ENCODE assay signal across 9 cellular contexts in the genomic region with DNA sequence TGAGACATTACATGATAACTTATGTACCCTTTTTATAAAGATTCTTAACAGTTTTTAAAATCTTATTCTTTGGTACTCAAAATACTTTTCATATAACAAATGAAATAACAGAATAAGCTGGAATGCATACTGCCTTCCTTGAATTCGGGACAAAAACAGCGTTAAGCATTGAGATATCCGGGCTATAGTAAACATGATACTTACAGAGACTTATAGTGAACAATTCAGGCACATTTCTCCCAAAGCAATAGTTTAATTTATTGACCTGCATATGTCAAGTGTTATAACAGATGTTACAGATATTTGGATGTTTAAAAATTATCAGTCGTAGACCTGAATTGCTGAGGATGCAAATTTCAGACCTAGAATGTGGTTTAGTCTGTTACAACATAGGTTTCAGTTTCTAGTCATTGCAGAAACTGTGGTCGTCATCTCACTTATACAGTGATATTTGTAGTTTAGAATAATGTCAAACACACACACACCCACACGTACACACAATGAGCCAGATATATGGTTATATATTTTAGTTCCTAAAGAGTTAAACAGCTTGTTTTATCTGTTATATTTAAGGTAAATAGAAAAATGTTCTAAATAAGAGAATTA.
DNase-seq lines count a peak whose midpoint lies in the region; ATAC-seq lines count a peak whose summit lies in the region.
"Had no signal": no experiment of that assay in that cellular context is flagged by ENCODE, and none has a peak within 500 bp of the region (broad histone marks: within the 10 kb centered on the region; RNA-seq: fewer than 3 reads in every experiment).

No MANE protein-coding gene starts in this region.

- H3K9me3 ChIP-seq in naive thymus-derived CD4-positive, alpha-beta T cell (ENCODE audit: control insufficient read depth in 2 of 3, low read length in 3 of 3), result no peaks in the 10 kb centered on the region

- H3K36me3 Mint-ChIP-seq in naive thymus-derived CD4-positive, alpha-beta T cell, result peaks cover 0 to 24% (median 21%) of the 10 kb centered on the region in 5 donors

- POLR2A ChIA-PET in naive thymus-derived CD4-positive, alpha-beta T cell (lab: Charles Lee), result no interaction called here

- no peak overlapping the region for H3K4me3 ChIP-seq in naive thymus-derived CD4-positive, alpha-beta T cell (ENCODE audit: low read length)

- intact Hi-C loops in naive thymus-derived CD4-positive, alpha-beta T cell (cut with micrococcal nuclease), result loop anchor here in 1 of 2 donors (5.0 kb wide), 1 partner anchor 145 kb away; no protein-coding TSS in a partner anchor

- in situ Hi-C loops in SK-MEL-5 (cut with HindIII; ENCODE audit: low pct_unique_long_range_greater_than_20kb, low sequenced_read_pairs), result no loop called here

- no peaks in the 10 kb centered on the region for H3K4me1 ChIP-seq in naive thymus-derived CD4-positive, alpha-beta T cell (ENCODE audit: control insufficient read depth in 2 of 2, insufficient read depth in 2 of 2, low read length in 2 of 2)

- peaks cover 0 to 2% (median 0%) of the 10 kb centered on the region in 11 donors for H3K9me3 Mint-ChIP-seq in naive thymus-derived CD4-positive, alpha-beta T cell

- no peaks in the 10 kb centered on the region for H3K27me3 ChIP-seq in naive thymus-derived CD4-positive, alpha-beta T cell (ENCODE audit: control insufficient read depth in 2 of 2, insufficient read depth in 2 of 2, low read length in 2 of 2)

- H3K4me3 Mint-ChIP-seq in naive thymus-derived CD4-positive, alpha-beta T cell, result peak overlapping the region in 2 of 10 donors; percentile 45 to 73

- H3K36me3 ChIP-seq in naive thymus-derived CD4-positive, alpha-beta T cell (ENCODE audit: control insufficient read depth in 2 of 3, insufficient read depth in 3 of 3, low read length in 3 of 3), result no peaks in the 10 kb centered on the region

- H3K27ac ChIP-seq in naive thymus-derived CD4-positive, alpha-beta T cell (ENCODE audit: low read depth, low read length), result no peak overlapping the region
- H3K27ac ChIP-seq: 22Rv1 had no signal

- CTCF ChIA-PET in naive thymus-derived CD4-positive, alpha-beta T cell (lab: Charles Lee), result interaction anchor here (0.7 kb wide), 1 partner anchor 604 kb away, joined by 4 read pairs; no protein-coding TSS in a partner anchor

- ATAC-seq in HG02938 (IDR thresholded peaks at IDR 0.05; ENCODE audit: unreplicated experiment), result peak; percentile 99
- ATAC-seq in naive thymus-derived CD4-positive, alpha-beta T cell, result peak; percentile 44

- H3K27ac Mint-ChIP-seq in naive thymus-derived CD4-positive, alpha-beta T cell, result peak overlapping the region in 3 of 9 donors; percentile 23 to 51 (median 50)

- H3K4me1 Mint-ChIP-seq in naive thymus-derived CD4-positive, alpha-beta T cell, result peaks cover 4 to 30% (median 22%) of the 10 kb centered on the region in 7 donors

- peaks cover 0 to 12% (median 0%) of the 10 kb centered on the region in 5 donors for H3K27me3 Mint-ChIP-seq in naive thymus-derived CD4-positive, alpha-beta T cell

- DNase-seq in SIG-M5 treated with dmso at 0.1 percent for 504 hours (lab: John Stamatoyannopoulos, UW; ENCODE audit: unreplicated experiment) (peak; percentile 55), SIG-M5 (lab: John Stamatoyannopoulos, UW) (no peak), SK-MEL-5 (ENCODE audit: low read depth, low spot score) (peak; percentile 47), epidermal melanocyte (ENCODE audit: insufficient read length, low spot score) (no peak), anterior cingulate cortex (lab: John Stamatoyannopoulos, UW) (no peak), cortex of kidney (lab: John Stamatoyannopoulos, UW) (no peak)
- no peak for DNase-seq in naive thymus-derived CD4-positive, alpha-beta T cell

Comparison
In these comparisons a context has a peak if more than half of its experiments do, and no peak if none do; other contexts are left out.
1. DNase-seq: peak in SIG-M5 treated with dmso at 0.1 percent for 504 hours (single experiment) and SK-MEL-5 (single experiment); none in SIG-M5 (single experiment), naive thymus-derived CD4-positive, alpha-beta T cell (0 of 9), epidermal melanocyte (single experiment), anterior cingulate cortex (0 of 58) and cortex of kidney (single experiment).